8 cellular contexts compared by ENCODE assay signal in genomic region chr11:1827095-1827797, GRCh38. TPM values are rescaled to one million over a fixed set of nuclear protein-coding genes. Genes with fewer than 3 reads are reported as not detected.
DNase-seq lines count a peak whose midpoint lies in the region; ATAC-seq and TF ChIP-seq lines count a peak whose summit lies in the region.

No MANE protein-coding gene starts in this region.

- peak overlapping the region; percentile 48 for H2AFZ ChIP-seq in HCT116 (ENCODE audit: low read depth, low read length, poor library complexity, severe bottlenecking)

- H3K36me3 ChIP-seq in HCT116 (ENCODE audit: control insufficient read depth in 1 of 2, insufficient read depth in 2 of 2, low read length in 2 of 2): no peaks in the 10 kb centered on the region

- H3K27me3 ChIP-seq in HCT116 (ENCODE audit: insufficient read depth, low read length): no peaks in the 10 kb centered on the region

- peaks cover 0 to 3% of the 10 kb centered on the region in 2 donors for H3K4me1 Mint-ChIP-seq in immature natural killer cell

- no peak for TF ChIP-seq CTCF in HCT116 (IDR thresholded peaks at IDR 0.05 in 2 of 3, conservative IDR thresholded peaks at IDR 0.05 in 1 of 3; ENCODE audit: borderline replicate concordance in 1 of 3, insufficient read depth in 1 of 3, low read depth in 2 of 3, low read length in 2 of 3)

- POLR2A ChIA-PET in HCT116 (lab: Charles Lee): interaction anchor here (0.6 kb wide), 1 partner anchor 175 kb away, joined by 3 read pairs; no protein-coding TSS in a partner anchor

- no peaks in the 10 kb centered on the region for H3K9me2 ChIP-seq in HCT116 (ENCODE audit: insufficient read depth)

- peaks cover 42 to 69% of the 10 kb centered on the region in 2 experiments for H3K4me1 ChIP-seq in HCT116 (ENCODE audit: control insufficient read depth in 1 of 2, insufficient read depth in 2 of 2, low read length in 2 of 2)

- no TSS peak for BruUV-seq in HCT116 (replicated peaks; lab: Mats Ljungman, UMichigan)

- no peak overlapping the region for H3K4me3 Mint-ChIP-seq in immature natural killer cell

- peak overlapping the region; percentile 71 for H3K4me2 ChIP-seq in HCT116 (ENCODE audit: low read length)

- intact Hi-C loops in HCT116 (cut with micrococcal nuclease): no loop called here

- TF ChIP-seq POLR2A in HCT116 (IDR thresholded peaks at IDR 0.05; ENCODE audit: borderline replicate concordance, extremely low read depth, insufficient read depth, insufficient read length): no peak

- peaks cover 3 to 10% (median 4%) of the 10 kb centered on the region in 3 donors for H3K27me3 Mint-ChIP-seq in immature natural killer cell (ENCODE audit: low read depth in 3 of 3)

- H3K9ac ChIP-seq in HCT116 (ENCODE audit: low read length): 0 out of 2 replicates have a peak overlapping the region, but pooled peaks have one; percentile 20

- RAD21 ChIA-PET in HCT116 (lab: Charles Lee; ENCODE audit: low non-redundant PET in 1 of 2, low total read pairs in 2 of 2, uncharacterized antibody in 2 of 2, unreplicated experiment in 2 of 2): interaction anchor here (1.0 to 1.1 kb wide), 2 partner anchors 134 to 325 kb away, joined by 3 to 7 read pairs; no protein-coding TSS in a partner anchor

- H3K27ac Mint-ChIP-seq in immature natural killer cell: no peak overlapping the region

- no peaks in the 10 kb centered on the region for H3K9me3 Mint-ChIP-seq in immature natural killer cell

- no peaks in the 10 kb centered on the region for H3K36me3 Mint-ChIP-seq in immature natural killer cell

- no peaks in the 10 kb centered on the region for H4K20me1 ChIP-seq in HCT116 (ENCODE audit: insufficient read depth)

- DNase-seq in HCT116 (ENCODE audit: low read depth, low spot score) (no peak), SHP77 (lab: John Stamatoyannopoulos, UW) (peak; percentile 23 to 75), globus pallidus (ENCODE audit: low spot score) (peak; percentile 63), immature natural killer cell (no peak)

- H3K27ac ChIP-seq in HCT116 (ENCODE audit: low read depth, low read length) (peak overlapping the region; percentile 34; the same call in 1 of the 2 replicates), skin epidermis (peak overlapping the region in 11 of 21 experiments; percentile 12 to 63 (median 41))

- CTCF ChIA-PET in HCT116 (lab: Charles Lee): interaction anchor here (1.1 to 2.0 kb wide), 2 partner anchors 134 to 175 kb away, joined by 3 to 11 read pairs; no protein-coding TSS in a partner anchor

- no peaks in the 10 kb centered on the region for H3K9me3 ChIP-seq in HCT116 (ENCODE audit: control insufficient read depth in 1 of 2, insufficient read depth in 1 of 2, low read depth in 1 of 2, low read length in 2 of 2)

- H3K79me2 ChIP-seq in HCT116 (ENCODE audit: insufficient read depth, low read length): no peaks in the 10 kb centered on the region

- H3K4me3 ChIP-seq in HCT116 (replicated peaks in 1 of 2; ENCODE audit: low read depth in 1 of 2, low read length in 2 of 2): 0 out of 4 replicates have a peak overlapping the region, but pooled peaks of 1 of the 2 experiments have one; percentile 16
- no peak overlapping the region for H3K4me3 ChIP-seq in skin epidermis

- TF ChIP-seq RAD21 in HCT116 (IDR thresholded peaks at IDR 0.05; ENCODE audit: low read depth): no peak

- ATAC-seq in HCT116 (peak; percentile 65), GM21360 (IDR thresholded peaks at IDR 0.05; ENCODE audit: unreplicated experiment) (no peak), HG02938 (IDR thresholded peaks at IDR 0.05; ENCODE audit: unreplicated experiment) (no peak), HG03442 (IDR thresholded peaks at IDR 0.05; ENCODE audit: unreplicated experiment) (no peak)

TF ChIP-seq in HCT116, 20 proteins besides CTCF, POLR2A, EP300 and RAD21:
- TF ChIP-seq REST (IDR thresholded peaks at IDR 0.05; ENCODE audit: low read depth): no peak
- no peak for TF ChIP-seq YY1 (IDR thresholded peaks at IDR 0.05; ENCODE audit: extremely low read depth, insufficient replicate concordance, low read depth, low read length)
- TF ChIP-seq MAX (IDR thresholded peaks at IDR 0.05): no peak
- no peak for TF ChIP-seq ZFX (IDR thresholded peaks at IDR 0.05)
- no peak for TF ChIP-seq ZBTB33 (IDR thresholded peaks at IDR 0.05; ENCODE audit: extremely low read depth, insufficient replicate concordance, low read length)
- TF ChIP-seq JUND (IDR thresholded peaks at IDR 0.05): no peak
- TF ChIP-seq EGR1 (IDR thresholded peaks at IDR 0.05; ENCODE audit: low read depth): no peak
- no peak for TF ChIP-seq ELF1 (IDR thresholded peaks at IDR 0.05; ENCODE audit: borderline replicate concordance, low read depth)
- no peak for TF ChIP-seq POLR2AphosphoS5 (IDR thresholded peaks at IDR 0.05; ENCODE audit: low read depth, low read length)
- TF ChIP-seq CBX3 (IDR thresholded peaks at IDR 0.05; ENCODE audit: low read depth): no peak
- TF ChIP-seq ZNF274 (IDR thresholded peaks at IDR 0.05; ENCODE audit: low read depth, low read length): no peak
- TF ChIP-seq FOSL1 (IDR thresholded peaks at IDR 0.05; ENCODE audit: low read depth): no peak
- no peak for TF ChIP-seq EZH2phosphoT487 (IDR thresholded peaks at IDR 0.05; ENCODE audit: borderline replicate concordance)
- no peak for TF ChIP-seq EZH2 (IDR thresholded peaks at IDR 0.05)
- no peak for TF ChIP-seq TCF7L2 (IDR thresholded peaks at IDR 0.05; ENCODE audit: borderline replicate concordance, extremely low read depth, insufficient read depth, insufficient read length)

RNA-seq across cellular contexts. Expression of gene SYT8, which starts 7.5 kb away (rescaled TPM):
- 1.0 TPM for total RNA-seq in HCT116 (2021; ENCODE audit: unreplicated experiment)
- 0.39 and 0.72 TPM in 2 replicates for polyA plus RNA-seq in HCT116 (2012)
- polyA plus RNA-seq in immature natural killer cell: not detected

RNA-seq across cellular contexts. Expression of gene TNNI2, which starts 11.5 kb away (rescaled TPM):
- total RNA-seq in HCT116 (2021; ENCODE audit: unreplicated experiment): not detected
- polyA plus RNA-seq in HCT116 (2012): 0.15 and 0.34 TPM in 2 replicates
- polyA plus RNA-seq in immature natural killer cell: 1 to 10 TPM in 1 of 3 donors, under 1 TPM in 1, not detected in 1; 0.54 to 2.0 TPM

RNA-seq across cellular contexts. Expression of gene LSP1, which starts 25.6 kb away (rescaled TPM):
- total RNA-seq in HCT116 (2021; ENCODE audit: unreplicated experiment): 1.3 TPM
- 0.57 and 0.65 TPM in 2 replicates for polyA plus RNA-seq in HCT116 (2012)
- 100 to 1,000 TPM; 437 to 767 (median 593) TPM for polyA plus RNA-seq in immature natural killer cell

Comparison
In these comparisons a context has a peak if more than half of its experiments do, and no peak if none do; other contexts are left out.
1. DNase-seq: peak in SHP77 (2 of 2) and globus pallidus (single experiment); none in HCT116 (single experiment) and immature natural killer cell (0 of 3).